1 cellular context compared by ENCODE assay signal in genomic region chr2:88627055-88627855, GRCh38.
TF ChIP-seq lines count a peak whose summit lies in the region.

EIF2AK3 (minus strand) TSS chr2:88627464; CDS start chr2:88627274, 190 bp downstream.

TF ChIP-seq in HepG2, 621 proteins besides CTCF, POLR2A, EP300 and RAD21 (continued from another document and continues in another):
- TF ChIP-seq ZNF691 (CRISPR knock-in tag; IDR thresholded peaks at IDR 0.05; ENCODE audit: borderline replicate concordance, low read depth) (no peak), ZNF878 (CRISPR knock-in tag; IDR thresholded peaks at IDR 0.05) (no peak), MXD1 (CRISPR knock-in tag; IDR thresholded peaks at IDR 0.05) (peak; percentile 89; the same call in 1 of the 2 replicates), ZBTB7A (CRISPR knock-in tag; IDR thresholded peaks at IDR 0.05) (peak; percentile 85), RFX3 (CRISPR knock-in tag; IDR thresholded peaks at IDR 0.05) (no peak), ZNF775 (CRISPR knock-in tag; IDR thresholded peaks at IDR 0.05; ENCODE audit: borderline replicate concordance) (no peak), MLXIP (CRISPR knock-in tag; IDR thresholded peaks at IDR 0.05; ENCODE audit: borderline replicate concordance) (no peak), CENPT (CRISPR knock-in tag; IDR thresholded peaks at IDR 0.05; ENCODE audit: low read depth) (peak; percentile 69; the same call in 1 of the 2 replicates), ZNF17 (CRISPR knock-in tag; IDR thresholded peaks at IDR 0.05) (no peak), NFKBIZ (CRISPR knock-in tag; IDR thresholded peaks at IDR 0.05) (0 out of 2 replicates have a peak, but pooled peaks have one; percentile 22), ZNF142 (CRISPR knock-in tag; IDR thresholded peaks at IDR 0.05) (peak; percentile 77), FOXK1 (CRISPR knock-in tag; IDR thresholded peaks at IDR 0.05; ENCODE audit: borderline replicate concordance, low read depth) (peak; percentile 99; the same call in 1 of the 2 replicates), SALL2 (CRISPR knock-in tag; IDR thresholded peaks at IDR 0.05) (no peak; the same call in 1 of the 2 replicates), MNT (IDR thresholded peaks at IDR 0.05) (peak; percentile 49), ZNF552 (CRISPR knock-in tag; IDR thresholded peaks at IDR 0.05; ENCODE audit: borderline replicate concordance) (no peak), CHD2 (IDR thresholded peaks at IDR 0.05; ENCODE audit: low read depth, low read length) (peak; percentile 87), HMG20B (CRISPR knock-in tag; conservative IDR thresholded peaks at IDR 0.05) (peak; percentile 5; the same call in 1 of the 2 replicates), HMGXB3 (CRISPR knock-in tag; IDR thresholded peaks at IDR 0.05; ENCODE audit: borderline replicate concordance) (0 out of 2 replicates have a peak, but pooled peaks have one; percentile 42), ZNF282 (IDR thresholded peaks at IDR 0.05; ENCODE audit: partially characterized antibody) (no peak), THAP9 (CRISPR knock-in tag; IDR thresholded peaks at IDR 0.05; ENCODE audit: borderline replicate concordance) (no peak; the same call in 1 of the 2 replicates), ZNF225 (CRISPR knock-in tag; IDR thresholded peaks at IDR 0.05) (0 out of 2 replicates have a peak, but pooled peaks have one; percentile 65), ZNF18 (CRISPR knock-in tag; IDR thresholded peaks at IDR 0.05; ENCODE audit: insufficient replicate concordance) (no peak), KDM3A (CRISPR knock-in tag; IDR thresholded peaks at IDR 0.05; ENCODE audit: low read depth) (peak; percentile 61; the same call in 1 of the 2 replicates), ZSCAN12 (CRISPR knock-in tag; IDR thresholded peaks at IDR 0.05) (no peak), ZBTB43 (CRISPR knock-in tag; conservative IDR thresholded peaks at IDR 0.05) (peak; percentile 59), ZNF207 (IDR thresholded peaks at IDR 0.05; ENCODE audit: borderline replicate concordance) (no peak), TOPORS (CRISPR knock-in tag; IDR thresholded peaks at IDR 0.05) (peak; percentile 82), U2AF1 (optimal IDR thresholded peaks at IDR 0.05; ENCODE audit: low read depth, low read length) (no peak)
